Comparison of ENCODE assay signal across 1 cellular context in the genomic region with DNA sequence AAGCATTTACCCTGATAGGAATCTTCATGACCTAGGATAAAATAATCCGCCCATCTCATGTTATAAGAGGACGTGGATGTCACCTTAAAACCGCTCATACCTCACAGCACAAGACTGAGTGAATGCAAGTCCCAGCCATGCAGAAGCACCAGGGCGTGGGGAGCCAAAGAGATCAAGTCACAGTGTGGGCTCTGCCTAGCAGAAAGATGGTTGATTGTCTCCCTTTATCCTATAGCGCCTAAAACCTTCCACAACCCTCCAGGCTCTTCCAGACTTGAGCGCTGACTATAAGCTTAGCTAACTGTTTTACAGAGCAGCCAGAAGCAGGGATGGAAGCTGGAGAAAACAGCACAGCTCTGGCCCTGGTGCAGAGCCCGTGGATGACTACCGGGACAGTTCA.
TF ChIP-seq lines count a peak whose summit lies in the region.

No MANE protein-coding gene starts in this region.

TF ChIP-seq in K562, 482 proteins besides CTCF, POLR2A, EP300 and RAD21:
- TF ChIP-seq EGR1 (conservative IDR thresholded peaks at IDR 0.05): no peak
- TF ChIP-seq POLR2AphosphoS2 (IDR thresholded peaks at IDR 0.05; ENCODE audit: low read length): no peak
- TF ChIP-seq ZEB2 (IDR thresholded peaks at IDR 0.05): no peak
- no peak for TF ChIP-seq RREB1 (CRISPR knock-in tag; IDR thresholded peaks at IDR 0.05)
- no peak for TF ChIP-seq CCNT2 (IDR thresholded peaks at IDR 0.05; ENCODE audit: borderline replicate concordance, extremely low read depth, insufficient read length, low read depth, low read length)
- TF ChIP-seq ZNF431 (CRISPR knock-in tag; IDR thresholded peaks at IDR 0.05): no peak
- no peak for TF ChIP-seq BDP1 (IDR thresholded peaks at IDR 0.05; ENCODE audit: insufficient read depth, insufficient read length)
- TF ChIP-seq ZNF785 (CRISPR knock-in tag; IDR thresholded peaks at IDR 0.05): no peak
- no peak for TF ChIP-seq PRMT5 (CRISPR knock-in tag; IDR thresholded peaks at IDR 0.05)
- no peak for TF ChIP-seq SRSF9 (IDR thresholded peaks at IDR 0.05; ENCODE audit: borderline replicate concordance, low read depth, low read length)
